8 cellular contexts compared by ENCODE assay signal in the genomic region with DNA sequence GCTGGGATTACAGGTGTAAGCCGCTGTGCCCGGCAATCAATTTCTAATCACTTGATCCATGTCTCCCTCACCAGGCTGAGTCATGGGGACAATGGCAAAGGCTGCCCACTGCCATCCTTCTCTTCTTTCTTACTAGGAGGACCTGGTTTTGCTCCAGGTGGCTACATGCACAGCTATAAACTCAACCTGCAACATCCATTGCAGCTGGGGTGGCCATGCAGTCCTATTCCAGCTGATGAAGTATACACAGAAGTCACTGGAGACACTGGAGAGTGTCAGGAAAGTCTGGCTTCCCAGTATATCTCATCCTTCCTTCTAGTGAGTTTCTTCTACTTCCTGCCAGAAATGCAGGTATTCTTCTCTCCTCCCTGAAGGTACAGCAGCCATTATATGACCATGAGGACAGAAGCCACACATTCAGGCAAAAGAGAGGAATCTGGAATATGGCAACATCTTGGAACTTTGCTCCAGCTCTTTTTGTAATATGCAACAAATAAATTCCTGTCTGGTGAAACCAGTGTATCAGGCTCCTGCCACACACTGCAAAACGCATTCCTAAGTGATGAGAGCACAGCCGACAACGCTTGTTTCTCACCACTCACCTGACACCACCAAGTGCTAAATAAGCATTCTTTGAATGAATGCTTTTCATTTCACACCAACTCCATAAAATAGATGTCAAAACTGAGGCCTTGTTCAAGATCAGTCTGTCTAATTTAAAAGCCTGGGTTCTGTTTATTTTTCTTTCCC. TPM values are rescaled to one million over a fixed set of nuclear protein-coding genes. Genes with fewer than 3 reads are reported as not detected.
DNase-seq lines count a peak whose midpoint lies in the region; ATAC-seq and TF ChIP-seq lines count a peak whose summit lies in the region.

No MANE protein-coding gene starts in this region.

- WGBS in hepatocyte (ENCODE audit: low lambda C conversion rate, missing lambda C conversion rate): 42% methylated on average over 5 of the region's 5 CpGs
- WGBS in smooth muscle cell (ENCODE audit: low lambda C conversion rate): 47% methylated on average over 5 of the region's 5 CpGs

- H3K36me3 ChIP-seq in HEK293 (ENCODE audit: control insufficient read depth in 2 of 2, insufficient read depth in 1 of 2, low read length in 2 of 2): no peaks in the 10 kb centered on the region
- H3K36me3 ChIP-seq in adipocyte (ENCODE audit: control insufficient read depth, insufficient read depth, low read length, severe bottlenecking): no peaks in the 10 kb centered on the region
- H3K36me3 ChIP-seq in hepatocyte (replicated peaks; ENCODE audit: insufficient read depth, low read depth): no peaks in the 10 kb centered on the region
- H3K36me3 ChIP-seq in smooth muscle cell (ENCODE audit: low read depth): no peaks in the 10 kb centered on the region

- CTCF ChIA-PET in HEK293 (lab: Yijun Ruan, JAX): interaction anchor here (0.9 kb wide), 1 partner anchor 16 kb away, joined by 3 read pairs; no protein-coding TSS in a partner anchor

- H2AFZ ChIP-seq in hepatocyte (no peak overlapping the region), smooth muscle cell (ENCODE audit: low read depth) (no peak overlapping the region)

- no peak for TF ChIP-seq CTCF in HEK293 (tag by site-specific recombination; IDR thresholded peaks at IDR 0.05)
- no peak for TF ChIP-seq CTCF in hepatocyte (IDR thresholded peaks at IDR 0.05; ENCODE audit: poor library complexity)
- TF ChIP-seq CTCF in smooth muscle cell (IDR thresholded peaks at IDR 0.05; ENCODE audit: borderline replicate concordance, insufficient read depth, poor library complexity, severe bottlenecking): no peak

- ATAC-seq in GM21381 (IDR thresholded peaks at IDR 0.05; ENCODE audit: unreplicated experiment): no peak

- H3K9ac ChIP-seq in adipocyte (ENCODE audit: low read length): no peak overlapping the region
- H3K9ac ChIP-seq in smooth muscle cell (ENCODE audit: low read depth): no peak overlapping the region

- H3F3A ChIP-seq in smooth muscle cell (ENCODE audit: low read depth): no peaks in the 10 kb centered on the region

- H3K9me3 ChIP-seq in HEK293 (ENCODE audit: control insufficient read depth, insufficient read depth, low read depth, low read length) (no peaks in the 10 kb centered on the region), adipocyte (ENCODE audit: control insufficient read depth, low read length) (no peaks in the 10 kb centered on the region), hepatocyte (ENCODE audit: low read depth) (no peaks in the 10 kb centered on the region), smooth muscle cell (replicated peaks; ENCODE audit: low read depth) (no peaks in the 10 kb centered on the region)

- H3K27me3 ChIP-seq in adipocyte (replicated peaks; ENCODE audit: control insufficient read depth, insufficient read depth, low read length): peaks cover 48% of the 10 kb centered on the region
- H3K27me3 ChIP-seq in hepatocyte: no peaks in the 10 kb centered on the region
- H3K27me3 ChIP-seq in smooth muscle cell (ENCODE audit: low read depth): no peaks in the 10 kb centered on the region

- no peaks in the 10 kb centered on the region for H4K20me1 ChIP-seq in hepatocyte (ENCODE audit: insufficient read depth, poor library complexity, severe bottlenecking)
- no peaks in the 10 kb centered on the region for H4K20me1 ChIP-seq in smooth muscle cell (ENCODE audit: low read depth)

- H3K4me2 ChIP-seq in hepatocyte (peak overlapping the region; percentile 49), smooth muscle cell (no peak overlapping the region)

- no peak overlapping the region for H3K4me3 ChIP-seq in HEK293 (ENCODE audit: low read depth, low read length)
- no peak overlapping the region for H3K4me3 ChIP-seq in adipocyte (ENCODE audit: low read length)
- no peak overlapping the region for H3K4me3 ChIP-seq in hepatocyte
- H3K4me3 ChIP-seq in smooth muscle cell: no peak overlapping the region

- POLR2A ChIA-PET in HEK293 (lab: Yijun Ruan, JAX): interaction anchor here (0.6 kb wide), 1 partner anchor 11 kb away, joined by 6 read pairs; no protein-coding TSS in a partner anchor

- H3K27ac ChIP-seq in HEK293 (ENCODE audit: extremely low read depth, low read depth, low read length): no peak overlapping the region
- H3K27ac ChIP-seq in hepatocyte: peak overlapping the region; percentile 94
- H3K27ac ChIP-seq in smooth muscle cell (ENCODE audit: low read depth): peak overlapping the region; percentile 39

- DNase-seq in adipocyte (ENCODE audit: low read depth) (peak; percentile 54), hepatocyte (ENCODE audit: low spot score) (peak; percentile 86), smooth muscle cell (lab: John Stamatoyannopoulos, UW; ENCODE audit: unreplicated experiment) (no peak), NCI-H774 (lab: John Stamatoyannopoulos, UW) (no peak), NCI-H2081 treated with DMSO at 0.1 percent for 48 hours (lab: John Stamatoyannopoulos, UW) (no peak)
- no peak for DNase-seq in stimulated activated CD4-positive, alpha-beta T cell treated with anti-CD3 and anti-CD28 coated beads, Interleukin-2, amount 100 ng/mL, for 24 hours

- H3K4me1 ChIP-seq in HEK293 (ENCODE audit: control insufficient read depth, insufficient read depth, low read length): no peaks in the 10 kb centered on the region
- peaks cover 16% of the 10 kb centered on the region for H3K4me1 ChIP-seq in adipocyte (ENCODE audit: control insufficient read depth, insufficient read depth, low read length)
- peaks cover 45% of the 10 kb centered on the region for H3K4me1 ChIP-seq in hepatocyte (ENCODE audit: insufficient read depth)
- H3K4me1 ChIP-seq in smooth muscle cell (ENCODE audit: low read depth): no peaks in the 10 kb centered on the region

- H3K79me2 ChIP-seq in hepatocyte (no peaks in the 10 kb centered on the region), smooth muscle cell (ENCODE audit: low read depth) (no peaks in the 10 kb centered on the region)

- no peaks in the 10 kb centered on the region for H3K9me2 ChIP-seq in hepatocyte (replicated peaks; ENCODE audit: insufficient read depth)

TF ChIP-seq in HEK293, 187 proteins besides CTCF, POLR2A, EP300 and RAD21:
- peak; percentile 36; the same call in 1 of the 2 replicates for TF ChIP-seq SCRT2 (tag by site-specific recombination; IDR thresholded peaks at IDR 0.05)
- no peak for TF ChIP-seq ZNF76 (tag by site-specific recombination; IDR thresholded peaks at IDR 0.05; ENCODE audit: borderline replicate concordance, low read depth)
- TF ChIP-seq PRDM1 (tag by site-specific recombination; IDR thresholded peaks at IDR 0.05): peak; percentile 31; the same call in 1 of the 2 replicates

RNA-seq across cellular contexts. Expression of gene SCTR, which starts 32.3 kb away (rescaled TPM):
- 1.7 and 2.4 TPM in 2 replicates for total RNA-seq in hepatocyte
- 4.3 and 4.9 TPM in 2 replicates for polyA plus RNA-seq in hepatocyte
- not detected in 2 replicates for total RNA-seq in smooth muscle cell
- not detected in 2 replicates for polyA plus RNA-seq in smooth muscle cell

RNA-seq across cellular contexts. Expression of gene CFAP221, which starts 52.3 kb away (rescaled TPM):
- total RNA-seq in hepatocyte (3.4 and 8.1 TPM in 2 replicates), smooth muscle cell (0.31 and 0.36 TPM in 2 replicates)
- polyA plus RNA-seq in hepatocyte (3.3 and 3.5 TPM in 2 replicates), smooth muscle cell (0.17 and 1.6 TPM in 2 replicates)

Comparison
In these comparisons a context has a peak if more than half of its experiments do, and no peak if none do; other contexts are left out.
1. DNase-seq: peak in adipocyte (single experiment) and hepatocyte (single experiment); none in smooth muscle cell (single experiment), NCI-H774 (single experiment), NCI-H2081 treated with DMSO at 0.1 percent for 48 hours (single experiment) and stimulated activated CD4-positive, alpha-beta T cell treated with anti-CD3 and anti-CD28 coated beads, Interleukin-2, amount 100 ng/mL, for 24 hours (0 of 2).